1 cellular context compared by ENCODE assay signal in the genomic region with DNA sequence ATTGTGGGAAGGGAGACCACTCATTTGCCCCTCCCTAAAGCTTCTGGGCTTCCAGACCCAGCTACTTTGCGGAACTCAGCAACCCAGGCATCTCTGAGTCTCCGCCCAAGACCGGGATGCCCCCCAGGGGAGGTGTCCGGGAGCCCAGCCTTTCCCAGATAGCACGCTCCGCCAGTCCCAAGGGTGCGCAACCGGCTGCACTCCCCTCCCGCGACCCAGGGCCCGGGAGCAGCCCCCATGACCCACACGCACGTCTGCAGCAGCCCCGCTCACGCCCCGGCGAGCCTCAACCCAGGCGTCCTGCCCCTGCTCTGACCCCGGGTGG.
TF ChIP-seq lines count a peak whose summit lies in the region.

TSS of gene EPO (plus strand) at position 149 of the 325 bp plus-strand sequence. CDS start 513 bp downstream, outside the sequence.

TF ChIP-seq in GM23338, 12 proteins besides CTCF, POLR2A, EP300 and RAD21 (continued from another document):
- TF ChIP-seq NANOG (IDR thresholded peaks at IDR 0.05; ENCODE audit: borderline replicate concordance) (no peak), REST (IDR thresholded peaks at IDR 0.05; ENCODE audit: unreplicated experiment) (no peak), CREB1 (CRISPR knock-in tag; IDR thresholded peaks at IDR 0.05; ENCODE audit: low read depth) (no peak), STAT1 (IDR thresholded peaks at IDR 0.05; ENCODE audit: unreplicated experiment) (no peak), ZNF462 (CRISPR knock-in tag; IDR thresholded peaks at IDR 0.05) (no peak), POLR2AphosphoS5 (IDR thresholded peaks at IDR 0.05; ENCODE audit: low read depth) (no peak), EZH2 (IDR thresholded peaks at IDR 0.05; ENCODE audit: low read depth, unreplicated experiment) (no peak)
- TF ChIP-seq, protein P1, sequence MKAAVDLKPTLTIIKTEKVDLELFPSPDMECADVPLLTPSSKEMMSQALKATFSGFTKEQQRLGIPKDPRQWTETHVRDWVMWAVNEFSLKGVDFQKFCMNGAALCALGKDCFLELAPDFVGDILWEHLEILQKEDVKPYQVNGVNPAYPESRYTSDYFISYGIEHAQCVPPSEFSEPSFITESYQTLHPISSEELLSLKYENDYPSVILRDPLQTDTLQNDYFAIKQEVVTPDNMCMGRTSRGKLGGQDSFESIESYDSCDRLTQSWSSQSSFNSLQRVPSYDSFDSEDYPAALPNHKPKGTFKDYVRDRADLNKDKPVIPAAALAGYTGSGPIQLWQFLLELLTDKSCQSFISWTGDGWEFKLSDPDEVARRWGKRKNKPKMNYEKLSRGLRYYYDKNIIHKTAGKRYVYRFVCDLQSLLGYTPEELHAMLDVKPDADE (IDR thresholded peaks at IDR 0.05), result no peak
